ENCODE assay signal across 10 cellular contexts in genomic region chr11:77602385-77603105, GRCh38. TPM values are rescaled to one million over a fixed set of nuclear protein-coding genes. Genes with fewer than 3 reads are reported as not detected.
DNase-seq lines count a peak whose midpoint lies in the region; ATAC-seq, FAIRE-seq and TF ChIP-seq lines count a peak whose summit lies in the region.
"Had no signal": no experiment of that assay in that cellular context is flagged by ENCODE, and none has a peak within 500 bp of the region (broad histone marks: within the 10 kb centered on the region; RNA-seq: fewer than 3 reads in every experiment).

No MANE protein-coding gene starts in this region.

- no peak for ATAC-seq in GM19467 (IDR thresholded peaks at IDR 0.05; ENCODE audit: unreplicated experiment)
- no peak for ATAC-seq in GM21360 (IDR thresholded peaks at IDR 0.05; ENCODE audit: unreplicated experiment)

- TF ChIP-seq CTCF in fibroblast of villous mesenchyme (IDR thresholded peaks at IDR 0.05; ENCODE audit: insufficient read depth, low read depth, low read length) = no peak
- no peak for TF ChIP-seq CTCF in retinal pigment epithelial cell (conservative IDR thresholded peaks at IDR 0.05; ENCODE audit: low read depth, low read length)

- DNase-seq in H54 (ENCODE audit: insufficient read length, low spot score) = peak; percentile 51
- peak; percentile 56 to 66 for DNase-seq in SW 1271 (lab: John Stamatoyannopoulos, UW)
- peak; percentile 63 for DNase-seq in fibroblast of villous mesenchyme (ENCODE audit: low read depth)
- peak; percentile 91 for DNase-seq in retinal pigment epithelial cell (ENCODE audit: low read depth)
- DNase-seq in SHP77 treated with DMSO at 0.1 percent for 48 hours (lab: John Stamatoyannopoulos, UW) = no peak
- DNase-seq in KG1 (lab: John Stamatoyannopoulos, UW) = no peak
- DNase-seq: RPMI8226 had no signal

- H3K4me3 ChIP-seq in fibroblast of villous mesenchyme (ENCODE audit: low read depth, low read length) (no peak overlapping the region), retinal pigment epithelial cell (ENCODE audit: low read length) (no peak overlapping the region)
- H3K4me3 ChIP-seq: lung had no signal

- no peak for TF ChIP-seq POLR2A in H54 (IDR thresholded peaks at IDR 0.05; ENCODE audit: low read depth, low read length)

- peak; percentile 82 for FAIRE-seq in H54 (lab: Jason Lieb, UNC)

RNA-seq across cellular contexts. Expression of gene AQP11, which starts 12.8 kb away (rescaled TPM):
- total RNA-seq in fibroblast of villous mesenchyme = 1.6 and 1.7 TPM in 2 replicates

RNA-seq across cellular contexts. Expression of gene CLNS1A, which starts 35.0 kb away (rescaled TPM):
- 69.3 and 88.5 TPM in 2 replicates for total RNA-seq in fibroblast of villous mesenchyme

Comparison
In these comparisons a context has a peak if more than half of its experiments do, and no peak if none do; other contexts are left out.
1. DNase-seq: peak in H54 (single experiment), SW 1271 (2 of 2), fibroblast of villous mesenchyme (single experiment) and retinal pigment epithelial cell (single experiment); none in SHP77 treated with DMSO at 0.1 percent for 48 hours (single experiment) and KG1 (single experiment).